Comparison of ENCODE assay signal across 29 cellular contexts in genomic region chr1:193265716-193266115, GRCh38.
DNase-seq lines count a peak whose midpoint lies in the region; ATAC-seq, FAIRE-seq and TF ChIP-seq lines count a peak whose summit lies in the region.
"Had no signal": no experiment of that assay in that cellular context is flagged by ENCODE, and none has a peak within 500 bp of the region (broad histone marks: within the 10 kb centered on the region; RNA-seq: fewer than 3 reads in every experiment).

No MANE protein-coding gene starts in this region.

- peak; percentile 73 for FAIRE-seq in GM12891 (lab: Jason Lieb, UNC)
- peak; percentile 23 for FAIRE-seq in GM19239 (lab: Jason Lieb, UNC)
- FAIRE-seq: colon, islet of Langerhans had no signal

- intact Hi-C loops in left colon (cut with DNase I, micrococcal nuclease), result no loop called here

- DNase-seq in GM12891 (ENCODE audit: insufficient read length, low spot score) (no peak), GM19239 (ENCODE audit: insufficient read length, low spot score) (no peak), GM20000 (ENCODE audit: low spot score) (no peak), left colon (no peak), Ammon's horn (ENCODE audit: low spot score) (no peak)
- DNase-seq: 8988T; activated CD4-positive, alpha-beta memory T cell treated with anti-CD3 and anti-CD28 coated beads, Interleukin-2, amount 10 ng/mL, durations not matched to agents 7 days and 5 days; activated CD4-positive, alpha-beta T cell treated with anti-CD3 and anti-CD28 coated beads for 1 hour; activated CD8-positive, alpha-beta memory T cell treated with anti-CD3 and anti-CD28 coated beads, Interleukin-2, amount 50 U/mL, for 48 hours; aorta; Calu3; effector CD4-positive, alpha-beta T cell; left ventricle myocardium inferior; natural killer cell; NCI-H1436; NCI-H2107; NCI-H446 treated with DMSO at 0.1 percent for 48 hours; OCI-M1; stimulated activated CD8-positive, alpha-beta memory T cell treated with anti-CD3 and anti-CD28 coated beads, Interleukin-4, amount 100 ng/mL, for 48 hours; stomach; T-helper 2 cell; tibial artery had no signal

- peak; percentile 55 for ATAC-seq in GM21717 (IDR thresholded peaks at IDR 0.05; ENCODE audit: unreplicated experiment)
- ATAC-seq in HG03159 (IDR thresholded peaks at IDR 0.05; ENCODE audit: unreplicated experiment), result peak; percentile 59
- no peak for ATAC-seq in left colon
- ATAC-seq in HG03378 (IDR thresholded peaks at IDR 0.05; ENCODE audit: unreplicated experiment), result no peak
- ATAC-seq: activated naive CD4-positive, alpha-beta T cell treated with anti-CD3 and anti-CD28 coated beads, Interleukin-2, amount 50 U/mL, for 72 hours; HCT116; natural killer cell had no signal

- no peak for TF ChIP-seq POLR2A in GM12891 (IDR thresholded peaks at IDR 0.05; ENCODE audit: low read depth, low read length)

- no peak for TF ChIP-seq CTCF in GM20000 (IDR thresholded peaks at IDR 0.05; ENCODE audit: extremely low read depth, missing control alignments)

TF ChIP-seq in GM12891, 5 proteins besides CTCF, POLR2A, EP300 and RAD21:
- TF ChIP-seq TAF1 (IDR thresholded peaks at IDR 0.05; ENCODE audit: low read depth, low read length), result no peak
- TF ChIP-seq PAX5 (IDR thresholded peaks at IDR 0.05; ENCODE audit: insufficient read depth, low read length, severe bottlenecking), result no peak
- no peak for TF ChIP-seq SPI1 (IDR thresholded peaks at IDR 0.05; ENCODE audit: low read depth, low read length)
- TF ChIP-seq POLR2AphosphoS5 (IDR thresholded peaks at IDR 0.05; ENCODE audit: low read depth, low read length), result no peak
- no peak for TF ChIP-seq POU2F2 (IDR thresholded peaks at IDR 0.05; ENCODE audit: low read depth, low read length)

Comparison
In these comparisons a context has a peak if more than half of its experiments do, and no peak if none do; other contexts are left out.
1. ATAC-seq: peak in GM21717 (single experiment) and HG03159 (single experiment); none in left colon (single experiment) and HG03378 (single experiment).